ENCODE assay signal across 17 cellular contexts in genomic region chr6:148382856-148383255, GRCh38. TPM values are rescaled to one million over a fixed set of nuclear protein-coding genes. Genes with fewer than 3 reads are reported as not detected.
A peak's percentile ranks its signal among the peaks of the same experiment; 100 is the strongest.
DNase-seq lines count a peak whose midpoint lies in the region; ATAC-seq and TF ChIP-seq lines count a peak whose summit lies in the region.
"Had no signal": no experiment of that assay in that cellular context is flagged by ENCODE, and none has a peak within 500 bp of the region (broad histone marks: within the 10 kb centered on the region; RNA-seq: fewer than 3 reads in every experiment).

No MANE protein-coding gene starts in this region.

- in situ Hi-C loops in IMR-90 (cut with MboI; ENCODE audit: low sequenced_read_pairs) (no loop called here), brain microvascular endothelial cell (cut with HindIII; ENCODE audit: low pct_ligation_motif_present, low sequenced_read_pairs) (no loop called here)

- H2AFZ ChIP-seq in IMR-90 (replicated peaks; ENCODE audit: low read length, poor library complexity): no peak overlapping the region

- no peaks in the 10 kb centered on the region for H3K36me3 ChIP-seq in IMR-90 (ENCODE audit: control insufficient read depth, insufficient read depth, low read length)
- no peaks in the 10 kb centered on the region for H3K36me3 ChIP-seq in brain microvascular endothelial cell (replicated peaks)
- no peaks in the 10 kb centered on the region for H3K36me3 ChIP-seq in aorta (ENCODE audit: control insufficient read depth in 1 of 2, insufficient read depth in 2 of 2, low read length in 1 of 2)
- H3K36me3 ChIP-seq: BE2C had no signal

- peaks cover 33 to 60% of the 10 kb centered on the region in 2 experiments for H3K79me1 ChIP-seq in IMR-90 (ENCODE audit: low read depth in 1 of 2, low read length in 2 of 2)

- no peak overlapping the region for H3K4me2 ChIP-seq in IMR-90 (ENCODE audit: low read depth, low read length)

- intact Hi-C loops in IMR-90 (cut with micrococcal nuclease): no loop called here
- intact Hi-C loops in aorta (cut with DNase I): no loop called here

- H3K23ac ChIP-seq in IMR-90 (ENCODE audit: low read depth, low read length): no peak overlapping the region

- no peak overlapping the region for H3K14ac ChIP-seq in IMR-90 (replicated peaks; ENCODE audit: low read depth, low read length)

- no peak overlapping the region for H2AK9ac ChIP-seq in IMR-90 (replicated peaks; ENCODE audit: low read depth, low read length, poor library complexity)

- no peak overlapping the region for H2BK15ac ChIP-seq in IMR-90 (ENCODE audit: low read depth, low read length)

- H2BK5ac ChIP-seq in IMR-90 (ENCODE audit: low read depth, low read length, poor library complexity, severe bottlenecking): no peak overlapping the region

- H3K9me1 ChIP-seq in IMR-90 (ENCODE audit: insufficient read depth, low read length): peaks cover 3% of the 10 kb centered on the region; the same call in 1 of the 2 replicates

- dilution Hi-C loops in IMR-90 (cut with HindIII; ENCODE audit: low sequenced_read_pairs, unreplicated experiment): no loop called here

- no peaks in the 10 kb centered on the region for H3K27me3 ChIP-seq in IMR-90 (ENCODE audit: control insufficient read depth, insufficient read depth, low read length)
- H3K27me3 ChIP-seq in brain microvascular endothelial cell (replicated peaks): no peaks in the 10 kb centered on the region
- no peaks in the 10 kb centered on the region for H3K27me3 ChIP-seq in aorta (ENCODE audit: control insufficient read depth in 1 of 2, insufficient read depth in 2 of 2, low read length in 1 of 2)
- H3K27me3 ChIP-seq: BE2C had no signal

- H3K4me3 ChIP-seq in IMR-90 (ENCODE audit: insufficient read depth, low read depth, low read length) (no peak overlapping the region), brain microvascular endothelial cell (ENCODE audit: low read depth, low read length) (no peak overlapping the region), aorta (ENCODE audit: low read length in 2 of 2) (no peak overlapping the region)

- POLR2A ChIA-PET in IMR-90 (lab: Charles Lee; ENCODE audit: unreplicated experiment): no interaction called here

- no CpG with 5 or more reads among the region's 9 CpGs for WGBS in IMR-90 (ENCODE audit: extremely low coverage in 2 of 2, insufficient read length in 1 of 2), 2 experiments
- 69 to 78% methylated on average over 9 of the region's 9 CpGs for WGBS in aorta, 2 donors

- BruUV-seq in IMR-90 (replicated peaks; lab: Mats Ljungman, UMichigan): no TSS peak

- H3K18ac ChIP-seq in IMR-90 (ENCODE audit: low read depth, low read length): no peak overlapping the region

- peak; percentile 20 for DNase-seq in IMR-90
- peak; percentile 59 for DNase-seq in brain microvascular endothelial cell
- DNase-seq in glomerular visceral epithelial cell (ENCODE audit: extremely low spot score): peak; percentile 81
- DNase-seq in renal cortical epithelial cell (ENCODE audit: low read depth): peak; percentile 91
- DNase-seq in aorta: no peak
- DNase-seq: BE2C; CD8-positive, alpha-beta T cell; DND-41; GF-D8; HCEC 1CT; NCI-H1048; NCI-H1694; NCI-H69; NK-92 treated with Interleukin-12 subunit alpha and Interleukin-12 subunit beta, amount 100 ng/mL, for 24 hours; OCI-M1 had no signal

- no peak overlapping the region for H4K91ac ChIP-seq in IMR-90 (ENCODE audit: insufficient read depth, low read depth, low read length)

- no peak overlapping the region for H3K27ac ChIP-seq in IMR-90 (ENCODE audit: insufficient read depth, low read length)
- peak overlapping the region; percentile 39 for H3K27ac ChIP-seq in brain microvascular endothelial cell
- H3K27ac ChIP-seq in aorta (ENCODE audit: low read depth in 1 of 2, low read length in 2 of 2): no peak overlapping the region

- peaks cover 6% of the 10 kb centered on the region; the same call in 1 of the 2 replicates for H4K20me1 ChIP-seq in IMR-90 (ENCODE audit: insufficient read depth, low read length)

- H2BK120ac ChIP-seq in IMR-90 (ENCODE audit: low read depth, low read length): no peak overlapping the region

- no peak overlapping the region for H4K5ac ChIP-seq in IMR-90 (ENCODE audit: low read depth, low read length)

- H4K8ac ChIP-seq in IMR-90 (ENCODE audit: low read depth in 2 of 2, low read length in 2 of 2): no peak overlapping the region

- no peak overlapping the region for H3K56ac ChIP-seq in IMR-90 (ENCODE audit: extremely low read depth, insufficient read depth, low read length)

- H2BK20ac ChIP-seq in IMR-90 (ENCODE audit: low read depth, low read length): no peak overlapping the region

- H3K4me1 ChIP-seq in IMR-90 (ENCODE audit: control insufficient read depth, insufficient read depth, low read length) (peaks cover 3% of the 10 kb centered on the region), aorta (ENCODE audit: control insufficient read depth in 1 of 2, insufficient read depth in 2 of 2, low read length in 2 of 2) (peaks cover 4% of the 10 kb centered on the region in 2 donors)
- H3K4me1 ChIP-seq: BE2C had no signal

- H3K9ac ChIP-seq in IMR-90 (ENCODE audit: low read depth, low read length): no peak overlapping the region

- ATAC-seq in IMR-90 (ENCODE audit: low read depth): no peak
- ATAC-seq in aorta (ENCODE audit: low FRiP score): no peak
- no peak for ATAC-seq in HG03460 (IDR thresholded peaks at IDR 0.05; ENCODE audit: unreplicated experiment)
- ATAC-seq in HG02610 (IDR thresholded peaks at IDR 0.05; ENCODE audit: unreplicated experiment): no peak
- ATAC-seq: CD8-positive, alpha-beta T cell had no signal

- no peak overlapping the region for H3K4ac ChIP-seq in IMR-90 (ENCODE audit: low read depth, low read length)

- H3K9me3 ChIP-seq in IMR-90 (ENCODE audit: control insufficient read depth, insufficient read depth, low read length) (no peaks in the 10 kb centered on the region), aorta (ENCODE audit: control insufficient read depth, low read length) (no peaks in the 10 kb centered on the region)
- H3K9me3 ChIP-seq: BE2C had no signal

- H2AK5ac ChIP-seq in IMR-90 (ENCODE audit: low read depth, low read length): no peak overlapping the region

- no peak for TF ChIP-seq CTCF in IMR-90 (conservative IDR thresholded peaks at IDR 0.05; ENCODE audit: low read depth, low read length)
- TF ChIP-seq CTCF in brain microvascular endothelial cell (IDR thresholded peaks at IDR 0.05; ENCODE audit: low read depth, low read length, missing control alignments): no peak

- CTCF ChIA-PET in IMR-90 (lab: Yijun Ruan, JAX): no interaction called here

- no peak for TF ChIP-seq POLR2A in IMR-90 (IDR thresholded peaks at IDR 0.05; ENCODE audit: low read depth, low read length)

- no peak for TF ChIP-seq RAD21 in IMR-90 (IDR thresholded peaks at IDR 0.05; ENCODE audit: low read length)

TF ChIP-seq in IMR-90, 13 proteins besides CTCF, POLR2A, EP300 and RAD21:
- TF ChIP-seq MAFK (IDR thresholded peaks at IDR 0.05; ENCODE audit: low read depth, low read length): no peak
- no peak for TF ChIP-seq ELK1 (IDR thresholded peaks at IDR 0.05; ENCODE audit: borderline replicate concordance, low read depth, low read length)
- no peak for TF ChIP-seq FOS (IDR thresholded peaks at IDR 0.05; ENCODE audit: low read depth, low read length)
- no peak for TF ChIP-seq MXI1 (IDR thresholded peaks at IDR 0.05; ENCODE audit: borderline replicate concordance, low read depth, low read length)
- no peak for TF ChIP-seq BHLHE40 (IDR thresholded peaks at IDR 0.05; ENCODE audit: low read depth, low read length)
- TF ChIP-seq CHD1 (IDR thresholded peaks at IDR 0.05; ENCODE audit: low read depth, low read length): no peak
- no peak for TF ChIP-seq NFE2L2 (IDR thresholded peaks at IDR 0.05; ENCODE audit: low read depth, low read length)
- TF ChIP-seq, protein P1, sequence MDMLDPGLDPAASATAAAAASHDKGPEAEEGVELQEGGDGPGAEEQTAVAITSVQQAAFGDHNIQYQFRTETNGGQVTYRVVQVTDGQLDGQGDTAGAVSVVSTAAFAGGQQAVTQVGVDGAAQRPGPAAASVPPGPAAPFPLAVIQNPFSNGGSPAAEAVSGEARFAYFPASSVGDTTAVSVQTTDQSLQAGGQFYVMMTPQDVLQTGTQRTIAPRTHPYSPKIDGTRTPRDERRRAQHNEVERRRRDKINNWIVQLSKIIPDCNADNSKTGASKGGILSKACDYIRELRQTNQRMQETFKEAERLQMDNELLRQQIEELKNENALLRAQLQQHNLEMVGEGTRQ (IDR thresholded peaks at IDR 0.05; ENCODE audit: low read depth, low read length): no peak
- TF ChIP-seq MAZ (IDR thresholded peaks at IDR 0.05; ENCODE audit: borderline replicate concordance, low read depth, low read length): no peak
- TF ChIP-seq CEBPB (IDR thresholded peaks at IDR 0.05; ENCODE audit: low read depth, low read length): no peak
- no peak for TF ChIP-seq RCOR1 (IDR thresholded peaks at IDR 0.05; ENCODE audit: insufficient replicate concordance, low read length)
- TF ChIP-seq RFX5 (IDR thresholded peaks at IDR 0.05; ENCODE audit: low read depth, low read length): no peak
- TF ChIP-seq SMC3 (IDR thresholded peaks at IDR 0.05; ENCODE audit: low read depth, low read length): no peak

RNA-seq across cellular contexts. Expression of gene SASH1, which starts 40.2 kb away (rescaled TPM):
- total RNA-seq in IMR-90 (2012; rRNA removed): 16.5 and 20.3 TPM in 2 replicates
- polyA plus RNA-seq in IMR-90 (2012; rRNA removed): 11.6 and 11.7 TPM in 2 replicates
- 6.7 and 8.2 TPM in 2 replicates for polyA plus RNA-seq in IMR-90 (2012; cell fraction: cytosol; rRNA removed)
- polyA plus RNA-seq in IMR-90 (2012; cell fraction: nucleus; rRNA removed; ENCODE audit: low replicate concordance): 13.3 and 28.8 TPM in 2 replicates
- total RNA-seq in renal cortical epithelial cell: 12.7 and 87.9 TPM in 2 replicates
- total RNA-seq in aorta: 100 to 1,000 TPM in 1 of 2 donors, 10 to 100 TPM in 1; 89.7 to 120 TPM
- 10 to 100 TPM; 10.3 to 46.0 TPM for polyA plus RNA-seq in aorta

Comparison
In these comparisons a context has a peak if more than half of its experiments do, and no peak if none do; other contexts are left out.
1. DNase-seq: peak in IMR-90 (single experiment), brain microvascular endothelial cell (single experiment), glomerular visceral epithelial cell (single experiment) and renal cortical epithelial cell (single experiment); none in aorta (0 of 2).